ENCODE assay signal across 7 cellular contexts in genomic region chr2:95158891-95159619, GRCh38. TPM values are rescaled to one million over a fixed set of nuclear protein-coding genes. Genes with fewer than 3 reads are reported as not detected.
DNase-seq lines count a peak whose midpoint lies in the region; ATAC-seq and TF ChIP-seq lines count a peak whose summit lies in the region.

No MANE protein-coding gene starts in this region.

- H3K4me3 Mint-ChIP-seq in stimulated activated memory B cell treated with anti-CD40 and anti-IgM and Interleukin-4, amounts not matched to agents 10 μg/mL and 1 μg/mL and 100 μg/mL, for 72 hours: peak overlapping the region; percentile 86

- TF ChIP-seq CTCF in VCaP (conservative IDR thresholded peaks at IDR 0.05): no peak
- no peak for TF ChIP-seq CTCF in lower leg skin (IDR thresholded peaks at IDR 0.05)

- intact Hi-C loops in lower leg skin (cut with DNase I; ENCODE audit: low total_unique reads): no loop called here

- peaks cover 20% of the 10 kb centered on the region for H3K4me1 Mint-ChIP-seq in stimulated activated memory B cell treated with anti-CD40 and anti-IgM and Interleukin-4, amounts not matched to agents 10 μg/mL and 1 μg/mL and 100 μg/mL, for 72 hours

- DNase-seq in GDM1 (lab: John Stamatoyannopoulos, UW): peak; percentile 1
- DNase-seq in HK-2 (ENCODE audit: unreplicated experiment): peak; percentile 1
- DNase-seq in effector CD4-positive, alpha-beta T cell: peak; percentile 4
- DNase-seq in lower leg skin (ENCODE audit: low spot score in 2 of 2): peak; percentile 24 to 92

- H3K9me3 Mint-ChIP-seq in stimulated activated memory B cell treated with anti-CD40 and anti-IgM and Interleukin-4, amounts not matched to agents 10 μg/mL and 1 μg/mL and 100 μg/mL, for 72 hours: peaks cover 7% of the 10 kb centered on the region

- no peaks in the 10 kb centered on the region for H3K27me3 Mint-ChIP-seq in stimulated activated memory B cell treated with anti-CD40 and anti-IgM and Interleukin-4, amounts not matched to agents 10 μg/mL and 1 μg/mL and 100 μg/mL, for 72 hours

- peaks cover 32% of the 10 kb centered on the region for H3K36me3 Mint-ChIP-seq in stimulated activated memory B cell treated with anti-CD40 and anti-IgM and Interleukin-4, amounts not matched to agents 10 μg/mL and 1 μg/mL and 100 μg/mL, for 72 hours

- TF ChIP-seq POLR2A in lower leg skin (IDR thresholded peaks at IDR 0.05): no peak

- ATAC-seq in GM21390 (IDR thresholded peaks at IDR 0.05; ENCODE audit: unreplicated experiment): peak; percentile 51
- peak; percentile 81 for ATAC-seq in stimulated activated memory B cell treated with anti-CD40 and anti-IgM and Interleukin-4, amounts not matched to agents 10 μg/mL and 1 μg/mL and 100 μg/mL, for 72 hours

- 5 to 7% methylated on average over 8 to 32 of the region's 58 CpGs for WGBS in lower leg skin, 2 donors

- H3K4me3 ChIP-seq in lower leg skin (ENCODE audit: low read depth, poor library complexity, severe bottlenecking): peak overlapping the region; percentile 65

- peak overlapping the region; percentile 92 for H3K27ac Mint-ChIP-seq in stimulated activated memory B cell treated with anti-CD40 and anti-IgM and Interleukin-4, amounts not matched to agents 10 μg/mL and 1 μg/mL and 100 μg/mL, for 72 hours

- H3K27ac ChIP-seq in VCaP: peak overlapping the region; percentile 72; the same call in 1 of the 2 replicates

RNA-seq across cellular contexts. Expression of gene ZNF514, which starts 0.6 kb away (rescaled TPM):
- total RNA-seq in lower leg skin: 10 to 100 TPM in 3 of 4 donors, 1 to 10 TPM in 1; 6.2 to 20.5 (median 14.2) TPM

RNA-seq across cellular contexts. Expression of gene ZNF2, which starts 6.6 kb away (rescaled TPM):
- total RNA-seq in lower leg skin: 1 to 10 TPM; 1.9 to 6.3 (median 3.1) TPM

RNA-seq across cellular contexts. Expression of gene MRPS5, which starts 37.4 kb away (rescaled TPM):
- 10 to 100 TPM; 24.0 to 33.6 (median 29.4) TPM for total RNA-seq in lower leg skin

RNA-seq across cellular contexts. Expression of gene ZNF892, which starts 48.3 kb away (rescaled TPM):
- total RNA-seq in lower leg skin: 1 to 10 TPM; 1.2 to 3.7 (median 3.0) TPM

Comparison
In these comparisons a context has a peak if more than half of its experiments do, and no peak if none do; other contexts are left out.
1. Peak in every context shown above with its lines: DNase-seq, ATAC-seq, H3K4me3 ChIP-seq and H3K27ac ChIP-seq.
2. DNase-seq: peak in every context shown above with its lines; median percentile 58 in lower leg skin; 4 in effector CD4-positive, alpha-beta T cell; 1 in GDM1; 1 in HK-2.